18 cellular contexts compared by ENCODE assay signal in genomic region chr4:98720871-98721480, GRCh38.
DNase-seq lines count a peak whose midpoint lies in the region; ATAC-seq and TF ChIP-seq lines count a peak whose summit lies in the region.
"Had no signal": no experiment of that assay in that cellular context is flagged by ENCODE, and none has a peak within 500 bp of the region (broad histone marks: within the 10 kb centered on the region; RNA-seq: fewer than 3 reads in every experiment).

No MANE protein-coding gene starts in this region.

- H3K27ac ChIP-seq in GM23248 (no peak overlapping the region), ovary (no peak overlapping the region)

- intact Hi-C loops in activated naive CD4-positive, alpha-beta T cell treated with anti-CD3 and anti-CD28 coated beads for 36 hours (cut with micrococcal nuclease), result no loop called here
- intact Hi-C loops in ovary (cut with DNase I), result no loop called here
- intact Hi-C loops in activated CD8-positive, alpha-beta T cell treated with anti-CD3 and anti-CD28 coated beads for 36 hours (cut with micrococcal nuclease), result no loop called here

- no peaks in the 10 kb centered on the region for H3K79me2 ChIP-seq in GM23248 (ENCODE audit: insufficient read depth)

- no peak for TF ChIP-seq EP300 in ovary (IDR thresholded peaks at IDR 0.05)

- no peak for TF ChIP-seq CTCF in ovary (IDR thresholded peaks at IDR 0.05)
- TF ChIP-seq CTCF in activated CD8-positive, alpha-beta T cell treated with anti-CD3 and anti-CD28 coated beads for 36 hours (IDR thresholded peaks at IDR 0.05), result no peak

- H3K27ac Mint-ChIP-seq in activated naive CD4-positive, alpha-beta T cell treated with anti-CD3 and anti-CD28 coated beads for 36 hours, result no peak overlapping the region
- no peak overlapping the region for H3K27ac Mint-ChIP-seq in activated CD8-positive, alpha-beta T cell treated with anti-CD3 and anti-CD28 coated beads for 36 hours
- H3K27ac Mint-ChIP-seq: activated B cell treated with CpG ODN at 0.5 μM for 24 hours; activated naive CD8-positive, alpha-beta T cell; T-cell had no signal

- ATAC-seq in activated CD8-positive, alpha-beta T cell treated with anti-CD3 and anti-CD28 coated beads for 36 hours, result no peak
- ATAC-seq: stimulated activated naive CD8-positive, alpha-beta T cell treated with anti-CD3 and anti-CD28 coated beads, Interleukin-15, Interleukin-2, amounts not matched to agents 100 U/mL and 50 U/mL, for 24 hours; T-cell had no signal

- H3K27me3 Mint-ChIP-seq in activated naive CD4-positive, alpha-beta T cell treated with anti-CD3 and anti-CD28 coated beads for 36 hours (ENCODE audit: low read depth), result no peaks in the 10 kb centered on the region
- H3K27me3 Mint-ChIP-seq in activated CD8-positive, alpha-beta T cell treated with anti-CD3 and anti-CD28 coated beads for 36 hours, result no peaks in the 10 kb centered on the region
- H3K27me3 Mint-ChIP-seq: activated naive CD8-positive, alpha-beta T cell; T-cell had no signal

- H4K20me1 ChIP-seq in GM23248 (ENCODE audit: insufficient read depth), result no peaks in the 10 kb centered on the region

- no peaks in the 10 kb centered on the region for H3K9me2 ChIP-seq in GM23248 (ENCODE audit: insufficient read depth)

- in situ Hi-C loops in GM23248 (cut with MboI), result no loop called here

- DNase-seq in GM23248 (peak; percentile 61), NCI-H82 (lab: John Stamatoyannopoulos, UW) (peak; percentile 83), astrocyte of the hippocampus (ENCODE audit: low read depth, low spot score) (peak; percentile 8), myocyte (ENCODE audit: low read depth) (peak; percentile 73), ovary (no peak)
- DNase-seq in activated naive CD4-positive, alpha-beta T cell treated with anti-CD3 and anti-CD28 coated beads for 36 hours, result no peak
- no peak for DNase-seq in stimulated activated CD4-positive, alpha-beta T cell treated with anti-CD3 and anti-CD28 coated beads, Interleukin-1b, Interleukin-23, amount 100 ng/mL, for 48 hours
- no peak for DNase-seq in activated CD8-positive, alpha-beta T cell treated with anti-CD3 and anti-CD28 coated beads for 36 hours
- DNase-seq: activated B cell treated with CpG ODN at 0.5 μM for 24 hours; DMS153; GOT3; head of caudate nucleus; NCI-H1092 treated with DMSO at 0.1 percent for 48 hours; NCI-H2171 treated with DMSO at 0.1 percent for 48 hours; posterior cingulate gyrus; stimulated activated naive CD8-positive, alpha-beta T cell treated with anti-CD3 and anti-CD28 coated beads, Interleukin-15, Interleukin-2, amounts not matched to agents 100 U/mL and 50 U/mL, for 24 hours; T-cell had no signal

- peaks cover 15% of the 10 kb centered on the region for H3K9me3 Mint-ChIP-seq in activated naive CD4-positive, alpha-beta T cell treated with anti-CD3 and anti-CD28 coated beads for 36 hours
- H3K9me3 Mint-ChIP-seq in activated CD8-positive, alpha-beta T cell treated with anti-CD3 and anti-CD28 coated beads for 36 hours, result peaks cover 13% of the 10 kb centered on the region

- H3K27me3 ChIP-seq in GM23248 (replicated peaks; ENCODE audit: insufficient read depth) (no peaks in the 10 kb centered on the region), ovary (no peaks in the 10 kb centered on the region)

- H3K36me3 ChIP-seq in GM23248 (ENCODE audit: low read depth) (no peaks in the 10 kb centered on the region), ovary (no peaks in the 10 kb centered on the region)

- CTCF ChIA-PET in activated naive CD4-positive, alpha-beta T cell treated with anti-CD3 and anti-CD28 coated beads for 36 hours (lab: Charles Lee), result interaction anchor here (0.8 to 1.7 kb wide), 2 partner anchors 15 to 253 kb away, joined by 3 to 5 read pairs; no protein-coding TSS in a partner anchor
- CTCF ChIA-PET in activated CD8-positive, alpha-beta T cell treated with anti-CD3 and anti-CD28 coated beads for 36 hours (lab: Charles Lee), result interaction anchor here (1.5 kb wide), 2 partner anchors 9 to 11 kb away, joined by 4 to 5 read pairs; no protein-coding TSS in a partner anchor

- H3K4me3 ChIP-seq in GM23248 (no peak overlapping the region), ovary (no peak overlapping the region)

- H3K36me3 Mint-ChIP-seq in activated naive CD4-positive, alpha-beta T cell treated with anti-CD3 and anti-CD28 coated beads for 36 hours (ENCODE audit: low read depth), result peaks cover 7% of the 10 kb centered on the region
- peaks cover 5% of the 10 kb centered on the region for H3K36me3 Mint-ChIP-seq in activated CD8-positive, alpha-beta T cell treated with anti-CD3 and anti-CD28 coated beads for 36 hours (ENCODE audit: low read depth)

- no peak overlapping the region for H3K4me3 Mint-ChIP-seq in activated naive CD4-positive, alpha-beta T cell treated with anti-CD3 and anti-CD28 coated beads for 36 hours
- no peak overlapping the region for H3K4me3 Mint-ChIP-seq in activated CD8-positive, alpha-beta T cell treated with anti-CD3 and anti-CD28 coated beads for 36 hours
- H3K4me3 Mint-ChIP-seq: activated B cell treated with CpG ODN at 0.5 μM for 24 hours; activated naive CD8-positive, alpha-beta T cell; T-cell had no signal

- H3K9ac ChIP-seq in GM23248, result no peak overlapping the region

- no peak overlapping the region for H2AFZ ChIP-seq in GM23248

- H3K4me1 ChIP-seq in GM23248 (ENCODE audit: insufficient read depth) (peaks cover 11% of the 10 kb centered on the region), ovary (ENCODE audit: insufficient read depth) (no peaks in the 10 kb centered on the region)

- no peaks in the 10 kb centered on the region for H3K4me1 Mint-ChIP-seq in activated naive CD4-positive, alpha-beta T cell treated with anti-CD3 and anti-CD28 coated beads for 36 hours (ENCODE audit: low read depth)
- no peaks in the 10 kb centered on the region for H3K4me1 Mint-ChIP-seq in activated CD8-positive, alpha-beta T cell treated with anti-CD3 and anti-CD28 coated beads for 36 hours (ENCODE audit: low read depth)
- H3K4me1 Mint-ChIP-seq: activated B cell treated with CpG ODN at 0.5 μM for 24 hours, T-cell had no signal

- H3K9me3 ChIP-seq in GM23248 (ENCODE audit: low read depth), result no peaks in the 10 kb centered on the region
- H3K9me3 ChIP-seq in ovary, result no peaks in the 10 kb centered on the region

- TF ChIP-seq POLR2A in ovary (IDR thresholded peaks at IDR 0.05), result no peak

- peaks cover 9% of the 10 kb centered on the region; the same call in 1 of the 2 replicates for H3F3A ChIP-seq in GM23248 (ENCODE audit: insufficient read depth)

- peak overlapping the region; percentile 50 for H3K4me2 ChIP-seq in GM23248 (ENCODE audit: unreplicated experiment)

- 17 to 21% methylated on average over 3 of the region's 3 CpGs for WGBS in GM23248 (ENCODE audit: low coverage in 1 of 2, low lambda C conversion rate in 2 of 2, missing lambda C conversion rate in 2 of 2), 2 experiments
- WGBS in ovary, 3 donors, result 66 to 69% (median 68%) methylated on average over 3 of the region's 3 CpGs

- POLR2A ChIA-PET in activated CD8-positive, alpha-beta T cell treated with anti-CD3 and anti-CD28 coated beads for 36 hours (lab: Charles Lee), result no interaction called here

Comparison
In these comparisons a context has a peak if more than half of its experiments do, and no peak if none do; other contexts are left out.
1. DNase-seq: peak in GM23248 (single experiment), NCI-H82 (single experiment), astrocyte of the hippocampus (single experiment) and myocyte (single experiment); none in activated naive CD4-positive, alpha-beta T cell treated with anti-CD3 and anti-CD28 coated beads for 36 hours (single experiment), ovary (0 of 5), stimulated activated CD4-positive, alpha-beta T cell treated with anti-CD3 and anti-CD28 coated beads, Interleukin-1b, Interleukin-23, amount 100 ng/mL, for 48 hours (single experiment) and activated CD8-positive, alpha-beta T cell treated with anti-CD3 and anti-CD28 coated beads for 36 hours (single experiment).